In genomic region chr10:124689911-124690498, GRCh38 we compare ENCODE assay signal across 1 cellular context.
TF ChIP-seq lines count a peak whose summit lies in the region.

No MANE protein-coding gene starts in this region.

TF ChIP-seq in SK-N-SH treated with all-trans-retinoic acid at 6 μM for 48 hours, 23 proteins besides CTCF, POLR2A, EP300 and RAD21 (continued from another document):
- no peak for TF ChIP-seq ZNF565 (CRISPR knock-in tag; conservative IDR thresholded peaks at IDR 0.05; ENCODE audit: low read depth)
- TF ChIP-seq SNAI2 (CRISPR knock-in tag; IDR thresholded peaks at IDR 0.05), result no peak
- TF ChIP-seq ARNTL (CRISPR knock-in tag; IDR thresholded peaks at IDR 0.05; ENCODE audit: borderline replicate concordance, low read depth), result no peak
- no peak for TF ChIP-seq ZFP3 (CRISPR knock-in tag; IDR thresholded peaks at IDR 0.05)
- no peak for TF ChIP-seq ZNF70 (CRISPR knock-in tag; IDR thresholded peaks at IDR 0.05)
- no peak for TF ChIP-seq ZNF8 (CRISPR knock-in tag; IDR thresholded peaks at IDR 0.05)
- no peak for TF ChIP-seq ZFP30 (CRISPR knock-in tag; IDR thresholded peaks at IDR 0.05)
- TF ChIP-seq PPARA (CRISPR knock-in tag; IDR thresholded peaks at IDR 0.05; ENCODE audit: borderline replicate concordance), result no peak
- no peak for TF ChIP-seq TCF4 (CRISPR knock-in tag; IDR thresholded peaks at IDR 0.05; ENCODE audit: borderline replicate concordance)
- no peak for TF ChIP-seq GLIS3 (CRISPR knock-in tag; IDR thresholded peaks at IDR 0.05)
- TF ChIP-seq, protein P1, sequence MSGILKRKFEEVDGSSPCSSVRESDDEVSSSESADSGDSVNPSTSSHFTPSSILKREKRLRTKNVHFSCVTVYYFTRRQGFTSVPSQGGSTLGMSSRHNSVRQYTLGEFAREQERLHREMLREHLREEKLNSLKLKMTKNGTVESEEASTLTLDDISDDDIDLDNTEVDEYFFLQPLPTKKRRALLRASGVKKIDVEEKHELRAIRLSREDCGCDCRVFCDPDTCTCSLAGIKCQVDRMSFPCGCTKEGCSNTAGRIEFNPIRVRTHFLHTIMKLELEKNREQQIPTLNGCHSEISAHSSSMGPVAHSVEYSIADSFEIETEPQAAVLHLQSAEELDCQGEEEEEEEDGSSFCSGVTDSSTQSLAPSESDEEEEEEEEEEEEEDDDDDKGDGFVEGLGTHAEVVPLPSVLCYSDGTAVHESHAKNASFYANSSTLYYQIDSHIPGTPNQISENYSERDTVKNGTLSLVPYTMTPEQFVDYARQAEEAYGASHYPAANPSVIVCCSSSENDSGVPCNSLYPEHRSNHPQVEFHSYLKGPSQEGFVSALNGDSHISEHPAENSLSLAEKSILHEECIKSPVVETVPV (CRISPR knock-in tag; IDR thresholded peaks at IDR 0.05), result no peak
- TF ChIP-seq BACH2 (CRISPR knock-in tag; IDR thresholded peaks at IDR 0.05; ENCODE audit: borderline replicate concordance), result no peak
- no peak for TF ChIP-seq CREB5 (CRISPR knock-in tag; IDR thresholded peaks at IDR 0.05; ENCODE audit: low read depth)
- no peak for TF ChIP-seq PATZ1 (CRISPR knock-in tag; IDR thresholded peaks at IDR 0.05; ENCODE audit: borderline replicate concordance)
